31 cellular contexts compared by ENCODE assay signal in the genomic region with DNA sequence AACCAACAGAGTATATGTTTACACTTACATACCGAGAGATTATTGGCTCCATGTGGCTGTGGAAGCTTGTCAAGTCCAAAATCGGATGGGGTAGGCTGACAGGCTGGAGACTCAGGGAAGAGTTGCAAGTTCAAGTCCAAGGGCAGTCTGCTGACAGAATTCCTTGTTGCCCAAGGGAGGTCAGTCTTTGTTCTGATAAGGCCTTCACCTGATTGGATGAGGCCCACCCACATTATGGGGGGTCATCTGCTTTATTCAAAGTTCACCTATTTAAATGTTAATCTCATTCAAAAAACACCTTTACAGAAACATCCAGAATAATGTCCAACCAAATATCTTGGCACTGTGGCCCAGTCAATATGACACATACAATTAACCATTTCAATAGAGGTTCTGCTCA.
"Had no signal": no experiment of that assay in that cellular context is flagged by ENCODE, and none has a peak within 500 bp of the region (broad histone marks: within the 10 kb centered on the region; RNA-seq: fewer than 3 reads in every experiment).

No MANE protein-coding gene starts in this region.

- ATAC-seq: activated T-cell treated with anti-CD3 and anti-CD28 coated beads, Interleukin-2, amount 50 U/mL, for 72 hours; body of pancreas; T-helper 17 cell had no signal

- H3K27me3 Mint-ChIP-seq: activated CD4-positive, alpha-beta memory T cell treated with anti-CD3 and anti-CD28 coated beads, Interleukin-2, amount 10 ng/mL, durations not matched to agents 7 days and 5 days; activated CD4-positive, alpha-beta T cell treated with anti-CD3 and anti-CD28 coated beads, Interleukin-2, amount 10 ng/mL, durations not matched to agents 7 days and 5 days; activated naive CD8-positive, alpha-beta T cell; activated T-cell treated with anti-CD3 and anti-CD28 coated beads, Interleukin-2, amount 50 U/mL, for 24 hours; T-helper 17 cell had no signal

- DNase-seq: activated CD4-positive, alpha-beta memory T cell treated with anti-CD3 and anti-CD28 coated beads, Interleukin-2, amount 10 ng/mL, durations not matched to agents 7 days and 5 days; activated CD4-positive, alpha-beta T cell treated with anti-CD3 and anti-CD28 coated beads for 4 hours; activated CD4-positive, alpha-beta T cell treated with anti-CD3 and anti-CD28 coated beads, Interleukin-2, amount 10 ng/mL, durations not matched to agents 7 days and 5 days; activated CD4-positive, alpha-beta T cell treated with anti-CD3 and anti-CD28 coated beads, Interleukin-2, amount 50 U/mL, for 4 hours; activated CD4-positive, CD25-positive, alpha-beta regulatory T cell; activated CD4-positive, CD25-positive, alpha-beta regulatory T cell treated with anti-CD3 and anti-CD28 coated beads, Interleukin-2, amount 50 U/mL, for 72 hours; activated CD8-positive, alpha-beta memory T cell treated with anti-CD3 and anti-CD28 coated beads, Interleukin-2, amount 50 U/mL, for 48 hours; activated effector memory CD4-positive, alpha-beta T cell treated with Interleukin-2 at 50 U/mL for 16 hours; activated gamma-delta T cell treated with Interleukin-2 at 50 U/mL for 16 hours; activated naive CD4-positive, alpha-beta T cell treated with anti-CD3 and anti-CD28 coated beads, Interleukin-2, amount 50 U/mL, for 16 hours; activated naive CD4-positive, alpha-beta T cell treated with Interleukin-2 at 50 U/mL for 16 hours; activated T-cell treated with anti-CD3 and anti-CD28 coated beads for 4 hours; activated T-cell treated with anti-CD3 and anti-CD28 coated beads, Interleukin-2, amount 50 U/mL, for 24 hours; activated T-cell treated with anti-CD3 and anti-CD28 coated beads, Interleukin-2, amount 50 U/mL, for 72 hours; amniotic stem cell; anterior cingulate cortex; body of pancreas; caudate nucleus; cerebellar nuclear complex; colonic mucosa; effector CD8-positive, alpha-beta T cell; esophagus squamous epithelium; foreskin fibroblast; head of caudate nucleus; T-helper 1 cell; T-helper 17 cell; T1000; WERI-Rb-1 had no signal

- H3K4me1 ChIP-seq: colonic mucosa had no signal

- H3K4me3 Mint-ChIP-seq: activated CD4-positive, alpha-beta memory T cell treated with anti-CD3 and anti-CD28 coated beads, Interleukin-2, amount 10 ng/mL, durations not matched to agents 7 days and 5 days; activated CD4-positive, alpha-beta T cell treated with anti-CD3 and anti-CD28 coated beads, Interleukin-2, amount 10 ng/mL, durations not matched to agents 7 days and 5 days; activated naive CD8-positive, alpha-beta T cell; activated T-cell treated with anti-CD3 and anti-CD28 coated beads, Interleukin-2, amount 50 U/mL, for 24 hours; activated T-cell treated with anti-CD3 and anti-CD28 coated beads, Interleukin-2, amount 50 U/mL, for 72 hours; T-helper 2 cell treated with Interferon-gamma antibody and Interleukin-4, amounts not matched to agents 5 μg/mL and 100 μg/mL, for 36 hours had no signal

- H3K9me3 ChIP-seq: body of pancreas, colonic mucosa, esophagus squamous epithelium had no signal

- H3K4me3 ChIP-seq: body of pancreas, colonic mucosa, esophagus squamous epithelium had no signal

- H3K27me3 ChIP-seq: body of pancreas, colonic mucosa, esophagus squamous epithelium had no signal

- H3K27ac Mint-ChIP-seq: activated CD4-positive, alpha-beta memory T cell treated with anti-CD3 and anti-CD28 coated beads, Interleukin-2, amount 10 ng/mL, durations not matched to agents 7 days and 5 days; activated CD4-positive, alpha-beta T cell treated with anti-CD3 and anti-CD28 coated beads, Interleukin-2, amount 10 ng/mL, durations not matched to agents 7 days and 5 days; activated naive CD8-positive, alpha-beta T cell; activated T-cell treated with anti-CD3 and anti-CD28 coated beads, Interleukin-2, amount 50 U/mL, for 24 hours; activated T-cell treated with anti-CD3 and anti-CD28 coated beads, Interleukin-2, amount 50 U/mL, for 72 hours; T-helper 17 cell; T-helper 2 cell treated with Interferon-gamma antibody and Interleukin-4, amounts not matched to agents 5 μg/mL and 100 μg/mL, for 36 hours had no signal

- H3K9me3 Mint-ChIP-seq: activated CD4-positive, alpha-beta memory T cell treated with anti-CD3 and anti-CD28 coated beads, Interleukin-2, amount 10 ng/mL, durations not matched to agents 7 days and 5 days; activated CD4-positive, alpha-beta T cell treated with anti-CD3 and anti-CD28 coated beads, Interleukin-2, amount 10 ng/mL, durations not matched to agents 7 days and 5 days; activated T-cell treated with anti-CD3 and anti-CD28 coated beads, Interleukin-2, amount 50 U/mL, for 24 hours; activated T-cell treated with anti-CD3 and anti-CD28 coated beads, Interleukin-2, amount 50 U/mL, for 72 hours; T-helper 2 cell treated with Interferon-gamma antibody and Interleukin-4, amounts not matched to agents 5 μg/mL and 100 μg/mL, for 36 hours had no signal

- H3K27ac ChIP-seq: body of pancreas, colonic mucosa, epithelial cell of prostate, esophagus squamous epithelium, WERI-Rb-1 had no signal

- H3K4me1 Mint-ChIP-seq: activated CD4-positive, alpha-beta memory T cell treated with anti-CD3 and anti-CD28 coated beads, Interleukin-2, amount 10 ng/mL, durations not matched to agents 7 days and 5 days; activated CD4-positive, alpha-beta T cell treated with anti-CD3 and anti-CD28 coated beads, Interleukin-2, amount 10 ng/mL, durations not matched to agents 7 days and 5 days; T-helper 17 cell had no signal

- H3K36me3 ChIP-seq: colonic mucosa, esophagus squamous epithelium, WERI-Rb-1 had no signal
